Comparison of ENCODE assay signal across 18 cellular contexts in the genomic region with DNA sequence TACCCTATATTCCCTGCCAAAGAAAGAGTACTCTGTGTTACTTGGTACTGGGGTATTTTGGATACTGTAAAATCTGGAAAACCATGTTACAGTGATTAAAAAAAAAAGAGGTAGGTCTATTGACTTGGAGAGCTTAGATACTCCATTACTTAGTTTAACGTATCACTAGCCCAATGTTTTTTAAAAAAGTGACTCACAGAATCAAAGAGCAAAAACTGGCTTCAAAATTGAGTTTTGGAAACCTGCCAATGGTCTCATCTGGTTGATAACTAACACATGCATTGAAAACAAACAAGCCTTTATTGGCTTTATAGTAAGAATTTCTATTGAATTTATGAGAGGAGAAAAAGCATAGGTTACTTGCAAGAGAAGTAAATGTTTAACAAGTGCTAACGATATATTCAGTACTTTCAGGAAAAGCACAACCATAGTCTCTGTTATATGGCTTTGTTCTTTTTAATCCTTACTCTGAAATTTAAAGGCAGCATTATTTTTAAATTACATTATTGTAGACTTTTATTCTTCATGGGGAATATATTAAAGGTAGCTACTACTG.
DNase-seq lines count a peak whose midpoint lies in the region; ATAC-seq and TF ChIP-seq lines count a peak whose summit lies in the region.
"Had no signal": no experiment of that assay in that cellular context is flagged by ENCODE, and none has a peak within 500 bp of the region (broad histone marks: within the 10 kb centered on the region; RNA-seq: fewer than 3 reads in every experiment).

No MANE protein-coding gene starts in this region.

- no peak for ATAC-seq in GM19328 (IDR thresholded peaks at IDR 0.05; ENCODE audit: unreplicated experiment)
- no peak for ATAC-seq in GM18858 (IDR thresholded peaks at IDR 0.05; ENCODE audit: unreplicated experiment)
- ATAC-seq in HG03469 (IDR thresholded peaks at IDR 0.05; ENCODE audit: unreplicated experiment), result no peak

- no peak for TF ChIP-seq CTCF in choroid plexus epithelial cell (conservative IDR thresholded peaks at IDR 0.05; ENCODE audit: low read depth, low read length)

- peak; percentile 6 for DNase-seq in COR-L47 (lab: John Stamatoyannopoulos, UW)
- DNase-seq in NCI-H1105 (lab: John Stamatoyannopoulos, UW), result peak; percentile 1
- DNase-seq in choroid plexus epithelial cell (ENCODE audit: low read depth), result peak; percentile 32
- DNase-seq in kidney tubule cell (ENCODE audit: low spot score), result peak; percentile 50
- no peak for DNase-seq in stimulated activated CD4-positive, alpha-beta T cell treated with anti-CD3 and anti-CD28 coated beads, Interleukin-2, amount 100 ng/mL, for 24 hours
- DNase-seq: activated CD4-positive, alpha-beta T cell treated with anti-CD3 and anti-CD28 coated beads, Interleukin-2, amount 10 ng/mL, durations not matched to agents 7 days and 5 days; amygdala; KBM-7; kidney; naive B cell; NCI-H2029 treated with DMSO at 0.1 percent for 48 hours; NCI-H774; stimulated activated CD4-positive, alpha-beta T cell treated with anti-CD3 and anti-CD28 coated beads, Interleukin-4, amount 100 ng/mL, for 1 hour; T1000; trophoblast cell had no signal

- no peak overlapping the region for H3K4me3 ChIP-seq in choroid plexus epithelial cell (ENCODE audit: low read depth, low read length)

Comparison
In these comparisons a context has a peak if more than half of its experiments do, and no peak if none do; other contexts are left out.
1. DNase-seq: peak in COR-L47 (single experiment), NCI-H1105 (single experiment), choroid plexus epithelial cell (single experiment) and kidney tubule cell (single experiment); none in stimulated activated CD4-positive, alpha-beta T cell treated with anti-CD3 and anti-CD28 coated beads, Interleukin-2, amount 100 ng/mL, for 24 hours (0 of 2).